ENCODE assay signal across 12 cellular contexts in the genomic region with DNA sequence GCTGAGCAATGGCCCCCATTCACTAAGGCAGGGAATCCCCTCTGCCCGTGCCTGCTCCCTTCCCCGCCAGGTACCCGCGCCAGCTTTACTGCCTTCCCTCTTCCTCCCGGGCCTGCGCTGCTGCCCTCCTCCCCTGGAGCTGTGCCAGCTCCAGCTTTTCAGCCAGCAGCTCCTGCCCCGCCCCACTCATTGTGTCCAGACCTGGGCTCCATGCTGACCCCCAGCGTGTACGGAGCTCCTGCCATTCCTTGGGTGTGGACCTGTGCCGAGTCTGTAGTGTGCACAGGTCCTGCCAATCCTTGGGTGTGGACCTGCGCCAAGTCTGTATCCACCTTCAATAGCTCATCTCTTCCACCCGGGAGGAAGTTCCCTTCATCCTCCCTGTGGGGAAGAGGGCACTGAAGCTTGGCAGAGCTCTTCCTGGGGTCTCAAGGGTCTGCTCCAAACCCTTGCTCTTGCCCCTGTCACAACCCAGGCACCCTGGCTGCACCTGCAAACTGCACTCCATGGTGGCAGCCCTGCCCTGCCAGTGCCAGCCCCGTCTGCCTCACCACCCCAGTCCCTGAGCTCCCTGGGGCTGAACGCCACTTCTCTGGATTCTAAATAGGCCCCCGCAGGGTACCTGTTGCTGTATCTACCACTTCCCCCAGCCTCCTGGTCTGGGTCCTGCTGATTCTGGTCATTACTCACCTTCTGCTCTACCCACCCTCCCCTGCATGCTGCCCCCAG.
A peak's percentile ranks its signal among the peaks of the same experiment; 100 is the strongest.
DNase-seq lines count a peak whose midpoint lies in the region; ATAC-seq and TF ChIP-seq lines count a peak whose summit lies in the region.
"Had no signal": no experiment of that assay in that cellular context is flagged by ENCODE, and none has a peak within 500 bp of the region (broad histone marks: within the 10 kb centered on the region; RNA-seq: fewer than 3 reads in every experiment).

No MANE protein-coding gene starts in this region.

- peak; percentile 2 for ATAC-seq in left ventricle myocardium superior
- ATAC-seq in left colon, result peak; percentile 69
- no peak for ATAC-seq in upper lobe of left lung (ENCODE audit: low FRiP score in 2 of 2)
- no peak for ATAC-seq in GM21717 (IDR thresholded peaks at IDR 0.05; ENCODE audit: unreplicated experiment)
- no peak for ATAC-seq in HG03469 (IDR thresholded peaks at IDR 0.05; ENCODE audit: unreplicated experiment)
- ATAC-seq: activated CD8-positive, alpha-beta T cell treated with anti-CD3 and anti-CD28 coated beads for 36 hours had no signal

- H3K27me3 ChIP-seq in right atrium auricular region (no peaks in the 10 kb centered on the region), upper lobe of left lung (no peaks in the 10 kb centered on the region)
- H3K27me3 ChIP-seq: MG63 had no signal

- H3K36me3 ChIP-seq in right atrium auricular region, result no peaks in the 10 kb centered on the region
- H3K36me3 ChIP-seq in upper lobe of left lung, result no peaks in the 10 kb centered on the region
- H3K36me3 ChIP-seq: MG63 had no signal

- no peak for TF ChIP-seq POLR2A in upper lobe of left lung (IDR thresholded peaks at IDR 0.05)

- H3K9me3 ChIP-seq in right atrium auricular region (no peaks in the 10 kb centered on the region), upper lobe of left lung (no peaks in the 10 kb centered on the region)
- H3K9me3 ChIP-seq: MG63 had no signal

- peaks cover 0 to 54% of the 10 kb centered on the region in 2 donors for H3K4me1 ChIP-seq in right atrium auricular region
- H3K4me1 ChIP-seq in upper lobe of left lung, result peaks cover 7 to 17% (median 9%) of the 10 kb centered on the region in 4 donors

- in situ Hi-C loops in KBM-7 (cut with MboI; ENCODE audit: low pct_unique_long_range_greater_than_20kb, low sequenced_read_pairs), result no loop called here

- DNase-seq in left ventricle myocardium superior (no peak), right atrium auricular region (ENCODE audit: low spot score) (no peak), NCI-H345 treated with DMSO at 0.1 percent for 48 hours (lab: John Stamatoyannopoulos, UW; ENCODE audit: unreplicated experiment) (peak; percentile 58), left colon (peak in 1 of 2 donors; percentile 21), KBM-7 (no peak), upper lobe of left lung (no peak)
- DNase-seq: activated CD8-positive, alpha-beta T cell treated with anti-CD3 and anti-CD28 coated beads for 36 hours; activated naive CD4-positive, alpha-beta T cell; MG63; occipital lobe had no signal

- H3K4me3 ChIP-seq in right atrium auricular region, result no peak overlapping the region
- H3K4me3 ChIP-seq in upper lobe of left lung, result no peak overlapping the region
- H3K4me3 ChIP-seq: MG63 had no signal

- WGBS in upper lobe of left lung, 2 donors, result 37 to 39% methylated on average over 13 to 15 of the region's 15 CpGs

- TF ChIP-seq CTCF in right atrium auricular region (IDR thresholded peaks at IDR 0.05) (no peak), upper lobe of left lung (IDR thresholded peaks at IDR 0.05) (no peak)

- H3K27ac ChIP-seq in right atrium auricular region (no peak overlapping the region), upper lobe of left lung (peak overlapping the region in 1 of 4 donors; percentile 1)

- intact Hi-C loops in left ventricle myocardium superior (cut with micrococcal nuclease), result no loop called here
- intact Hi-C loops in left colon (cut with DNase I, micrococcal nuclease), result no loop called here

- TF ChIP-seq EP300 in upper lobe of left lung (IDR thresholded peaks at IDR 0.05), result no peak

Comparison
In these comparisons a context has a peak if more than half of its experiments do, and no peak if none do; other contexts are left out.
1. ATAC-seq: peak in left ventricle myocardium superior (single experiment) and left colon (single experiment); none in upper lobe of left lung (0 of 2), GM21717 (single experiment) and HG03469 (single experiment).